In genomic region chr14:91356218-91356763, GRCh38 we compare ENCODE assay signal across 11 cellular contexts.
DNase-seq lines count a peak whose midpoint lies in the region; ATAC-seq and TF ChIP-seq lines count a peak whose summit lies in the region.
"Had no signal": no experiment of that assay in that cellular context is flagged by ENCODE, and none has a peak within 500 bp of the region (broad histone marks: within the 10 kb centered on the region; RNA-seq: fewer than 3 reads in every experiment).

No MANE protein-coding gene starts in this region.

- no peaks in the 10 kb centered on the region for H3K9me3 Mint-ChIP-seq in activated naive CD4-positive, alpha-beta T cell treated with anti-CD3 and anti-CD28 coated beads, Interleukin-2, amount 50 U/mL, for 24 hours
- no peaks in the 10 kb centered on the region for H3K9me3 Mint-ChIP-seq in activated naive CD8-positive, alpha-beta T cell treated with anti-CD3 and anti-CD28 coated beads, Interleukin-2, amount 10 ng/mL, durations not matched to agents 7 days and 5 days

- H3K36me3 Mint-ChIP-seq in activated naive CD4-positive, alpha-beta T cell treated with anti-CD3 and anti-CD28 coated beads, Interleukin-2, amount 50 U/mL, for 24 hours: peaks cover 6% of the 10 kb centered on the region
- peaks cover 19% of the 10 kb centered on the region for H3K36me3 Mint-ChIP-seq in activated naive CD8-positive, alpha-beta T cell treated with anti-CD3 and anti-CD28 coated beads, Interleukin-2, amount 10 ng/mL, durations not matched to agents 7 days and 5 days

- H3K4me3 ChIP-seq in thymus (ENCODE audit: low read length) (no peak overlapping the region), heart left ventricle (no peak overlapping the region)

- H3K27ac Mint-ChIP-seq in activated naive CD4-positive, alpha-beta T cell treated with anti-CD3 and anti-CD28 coated beads, Interleukin-2, amount 50 U/mL, for 24 hours: peak overlapping the region; percentile 95
- peak overlapping the region; percentile 89 for H3K27ac Mint-ChIP-seq in activated naive CD8-positive, alpha-beta T cell treated with anti-CD3 and anti-CD28 coated beads, Interleukin-2, amount 10 ng/mL, durations not matched to agents 7 days and 5 days

- POLR2A ChIA-PET in activated naive CD8-positive, alpha-beta T cell treated with anti-CD3 and anti-CD28 coated beads, Interleukin-2, amount 10 ng/mL, durations not matched to agents 7 days and 5 days (lab: Charles Lee): interaction anchor here (0.7 to 11.2 kb wide), 10 partner anchors 9 to 153 kb away, joined by 3 to 114 read pairs (median 4); partner anchors contain the start of gene CCDC88C

- peak overlapping the region; percentile 79 for H3K4me3 Mint-ChIP-seq in activated naive CD4-positive, alpha-beta T cell treated with anti-CD3 and anti-CD28 coated beads, Interleukin-2, amount 50 U/mL, for 24 hours
- H3K4me3 Mint-ChIP-seq in activated naive CD8-positive, alpha-beta T cell treated with anti-CD3 and anti-CD28 coated beads, Interleukin-2, amount 10 ng/mL, durations not matched to agents 7 days and 5 days: peak overlapping the region; percentile 79

- ATAC-seq in HG03432 (IDR thresholded peaks at IDR 0.05; ENCODE audit: unreplicated experiment) (peak; percentile 41), GM18520 (IDR thresholded peaks at IDR 0.05; ENCODE audit: unreplicated experiment) (no peak), heart left ventricle (no peak), HG02981 (IDR thresholded peaks at IDR 0.05; ENCODE audit: unreplicated experiment) (no peak)
- peak; percentile 10 for ATAC-seq in activated naive CD8-positive, alpha-beta T cell treated with anti-CD3 and anti-CD28 coated beads, Interleukin-2, amount 10 ng/mL, durations not matched to agents 7 days and 5 days (ENCODE audit: low read depth)
- ATAC-seq: esophagus mucosa had no signal

- intact Hi-C loops in heart left ventricle (cut with DNase I): no loop called here

- H3K4me1 Mint-ChIP-seq in activated naive CD4-positive, alpha-beta T cell treated with anti-CD3 and anti-CD28 coated beads, Interleukin-2, amount 50 U/mL, for 24 hours: peaks cover 94% of the 10 kb centered on the region
- peaks cover 74% of the 10 kb centered on the region for H3K4me1 Mint-ChIP-seq in activated naive CD8-positive, alpha-beta T cell treated with anti-CD3 and anti-CD28 coated beads, Interleukin-2, amount 10 ng/mL, durations not matched to agents 7 days and 5 days

- TF ChIP-seq CTCF in heart left ventricle (IDR thresholded peaks at IDR 0.05): no peak

- H3K27me3 ChIP-seq in thymus (ENCODE audit: control insufficient read depth, insufficient read depth): no peaks in the 10 kb centered on the region
- H3K27me3 ChIP-seq in heart left ventricle: peaks cover 0 to 23% (median 0%) of the 10 kb centered on the region in 9 donors

- no peaks in the 10 kb centered on the region for H3K27me3 Mint-ChIP-seq in activated naive CD4-positive, alpha-beta T cell treated with anti-CD3 and anti-CD28 coated beads, Interleukin-2, amount 50 U/mL, for 24 hours
- no peaks in the 10 kb centered on the region for H3K27me3 Mint-ChIP-seq in activated naive CD8-positive, alpha-beta T cell treated with anti-CD3 and anti-CD28 coated beads, Interleukin-2, amount 10 ng/mL, durations not matched to agents 7 days and 5 days

- 67% methylated on average over 12 of the region's 12 CpGs for WGBS in thymus
- WGBS in heart left ventricle, 4 donors: 72 to 80% (median 74%) methylated on average over 12 of the region's 12 CpGs

- TF ChIP-seq POLR2A in heart left ventricle (IDR thresholded peaks at IDR 0.05): no peak

- no peaks in the 10 kb centered on the region for H3K9me3 ChIP-seq in thymus (ENCODE audit: control insufficient read depth)
- H3K9me3 ChIP-seq in heart left ventricle: no peaks in the 10 kb centered on the region

- H3K4me1 ChIP-seq in thymus (ENCODE audit: control insufficient read depth, insufficient read depth, low read length): peaks cover 21% of the 10 kb centered on the region
- H3K4me1 ChIP-seq in heart left ventricle: peaks cover 0 to 41% (median 15%) of the 10 kb centered on the region in 12 donors

- no peak for DNase-seq in activated naive CD4-positive, alpha-beta T cell treated with Interleukin-2 at 50 U/mL for 16 hours
- no peak for DNase-seq in activated naive CD8-positive, alpha-beta T cell treated with anti-CD3 and anti-CD28 coated beads, Interleukin-2, amount 10 ng/mL, durations not matched to agents 7 days and 5 days
- DNase-seq in heart left ventricle: no peak
- DNase-seq: GF-D8, small intestine had no signal

- peak overlapping the region; percentile 10 for H3K27ac ChIP-seq in thymus (ENCODE audit: low read depth)
- peak overlapping the region in 1 of 12 donors; percentile 32 for H3K27ac ChIP-seq in heart left ventricle

- H3K36me3 ChIP-seq in thymus (ENCODE audit: control insufficient read depth, insufficient read depth) (peaks cover 32% of the 10 kb centered on the region), heart left ventricle (peaks cover 0 to 16% (median 0%) of the 10 kb centered on the region in 9 donors)

Comparison
In these comparisons a context has a peak if more than half of its experiments do, and no peak if none do; other contexts are left out.
1. ATAC-seq: peak in HG03432 (single experiment) and activated naive CD8-positive, alpha-beta T cell treated with anti-CD3 and anti-CD28 coated beads, Interleukin-2, amount 10 ng/mL, durations not matched to agents 7 days and 5 days (single experiment); none in GM18520 (single experiment), heart left ventricle (0 of 4) and HG02981 (single experiment).